Comparison of ENCODE assay signal across 8 cellular contexts in the genomic region with DNA sequence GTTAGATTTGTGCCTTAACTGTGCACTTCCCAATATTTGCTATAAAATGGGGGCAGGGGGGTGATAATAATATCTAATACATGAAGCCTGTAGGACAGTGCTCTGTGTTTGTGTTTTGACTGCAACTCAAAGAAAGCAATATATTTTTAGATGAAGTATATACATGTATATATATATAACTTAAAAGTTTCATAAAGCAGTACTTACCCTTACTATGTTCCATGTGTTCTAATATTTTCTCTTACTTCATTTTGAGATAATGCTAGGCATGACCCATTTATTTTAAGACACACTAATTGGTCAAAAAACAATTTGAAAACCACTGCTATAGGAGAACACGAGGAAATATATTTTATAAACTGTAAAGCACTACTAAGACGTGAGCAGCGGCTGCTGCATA. TPM values are rescaled to one million over a fixed set of nuclear protein-coding genes. Genes with fewer than 3 reads are reported as not detected.
A peak's percentile ranks its signal among the peaks of the same experiment; 100 is the strongest.
DNase-seq lines count a peak whose midpoint lies in the region; ATAC-seq and TF ChIP-seq lines count a peak whose summit lies in the region.

No MANE protein-coding gene starts in this region.

- no peaks in the 10 kb centered on the region for H3K9me3 ChIP-seq in GM23248 (ENCODE audit: low read depth)

- no peaks in the 10 kb centered on the region for H3K9me2 ChIP-seq in GM23248 (ENCODE audit: insufficient read depth)

- H3K4me1 ChIP-seq in GM23248 (ENCODE audit: insufficient read depth): peaks cover 37% of the 10 kb centered on the region

- H3K27ac Mint-ChIP-seq in T-cell: peak overlapping the region in 1 of 2 donors; percentile 97

- no peak for ATAC-seq in T-cell (replicated peaks in 1 of 4)

- no peak overlapping the region for H2AFZ ChIP-seq in GM23248

- H3K36me3 ChIP-seq in GM23248 (ENCODE audit: low read depth): peaks cover 13% of the 10 kb centered on the region

- no peaks in the 10 kb centered on the region for H3K9me3 Mint-ChIP-seq in T-cell

- no peaks in the 10 kb centered on the region for H3K27me3 Mint-ChIP-seq in T-cell

- WGBS in GM23248 (ENCODE audit: low coverage in 1 of 2, low lambda C conversion rate in 2 of 2, missing lambda C conversion rate in 2 of 2), 2 experiments: 50 to 57% methylated on average over 3 of the region's 3 CpGs

- H3F3A ChIP-seq in GM23248 (ENCODE audit: insufficient read depth): peaks cover 36% of the 10 kb centered on the region

- CTCF ChIA-PET in T-cell (lab: Charles Lee): no interaction called here

- no peak for DNase-seq in GM23248
- no peak for DNase-seq in T-cell
- DNase-seq in fibroblast of pulmonary artery (ENCODE audit: low read depth): no peak
- DNase-seq in skeletal muscle cell (ENCODE audit: low read depth): no peak
- no peak for DNase-seq in Ammon's horn (ENCODE audit: low spot score)
- DNase-seq in pons (ENCODE audit: low spot score): no peak
- no peak for DNase-seq in effector CD8-positive, alpha-beta T cell (lab: John Stamatoyannopoulos, UW)
- DNase-seq in SW480 (ENCODE audit: low spot score): no peak

- no peak overlapping the region for H3K27ac ChIP-seq in GM23248

- H3K4me3 ChIP-seq in GM23248 (peak overlapping the region; percentile 94), fibroblast of pulmonary artery (replicated peaks; ENCODE audit: low read depth, low read length) (peak overlapping the region; percentile 95), skeletal muscle cell (ENCODE audit: low read depth, low read length) (peak overlapping the region; percentile 95)

- peaks cover 8% of the 10 kb centered on the region; the same call in 1 of the 2 replicates for H4K20me1 ChIP-seq in GM23248 (ENCODE audit: insufficient read depth)

- peak overlapping the region; percentile 84 for H3K4me2 ChIP-seq in GM23248 (ENCODE audit: unreplicated experiment)

- peaks cover 23% of the 10 kb centered on the region for H3K36me3 Mint-ChIP-seq in T-cell

- peaks cover 89% of the 10 kb centered on the region for H3K79me2 ChIP-seq in GM23248 (ENCODE audit: insufficient read depth)

- H3K9ac ChIP-seq in GM23248: peak overlapping the region; percentile 100

- no peak for TF ChIP-seq CTCF in fibroblast of pulmonary artery (IDR thresholded peaks at IDR 0.05; ENCODE audit: low read length, missing control alignments)

- peak overlapping the region; percentile 95 to 99 (median 96) for H3K4me3 Mint-ChIP-seq in T-cell

- H3K4me1 Mint-ChIP-seq in T-cell: peaks cover 63 to 69% (median 67%) of the 10 kb centered on the region in 3 donors

- in situ Hi-C loops in GM23248 (cut with MboI): no loop called here

- H3K27me3 ChIP-seq in GM23248 (replicated peaks; ENCODE audit: insufficient read depth): no peaks in the 10 kb centered on the region

- POLR2A ChIA-PET in T-cell (lab: Charles Lee): no interaction called here

RNA-seq across cellular contexts. Expression of gene TRIM52, which starts 2.4 kb away (rescaled TPM):
- total RNA-seq in GM23248 (2014; rRNA removed; shearing (Covaris generic)): 6.6 and 7.8 TPM in 2 replicates
- 4.1 and 5.3 TPM in 2 replicates for polyA plus RNA-seq in GM23248 (2016; fragmentation: Nextera tagmentation; extraction: Ambion mirVana)
- total RNA-seq in T-cell: 10 to 100 TPM; 42.9 to 56.9 (median 54.0) TPM

RNA-seq across cellular contexts. Expression of gene RACK1, which starts 14.9 kb away (rescaled TPM):
- 2,598 and 3,224 TPM in 2 replicates for total RNA-seq in GM23248 (2014; rRNA removed; shearing (Covaris generic))
- polyA plus RNA-seq in GM23248 (2016; fragmentation: Nextera tagmentation; extraction: Ambion mirVana): 837 and 864 TPM in 2 replicates
- total RNA-seq in T-cell: 1,000 to 10,000 TPM; 2,132 to 2,437 (median 2,230) TPM

RNA-seq across cellular contexts. Expression of gene TRIM41, which starts 35.5 kb away (rescaled TPM):
- 17.5 and 18.6 TPM in 2 replicates for total RNA-seq in GM23248 (2014; rRNA removed; shearing (Covaris generic))
- 3.8 and 4.3 TPM in 2 replicates for polyA plus RNA-seq in GM23248 (2016; fragmentation: Nextera tagmentation; extraction: Ambion mirVana)
- 10 to 100 TPM; 32.2 to 46.2 (median 36.7) TPM for total RNA-seq in T-cell

RNA-seq across cellular contexts. Expression of gene TRIM7, which starts 53.6 kb away (rescaled TPM):
- total RNA-seq in GM23248 (2014; rRNA removed; shearing (Covaris generic)): 1.4 and 6.8 TPM in 2 replicates
- polyA plus RNA-seq in GM23248 (2016; fragmentation: Nextera tagmentation; extraction: Ambion mirVana): 2.5 and 3.1 TPM in 2 replicates
- total RNA-seq in T-cell: 1 to 10 TPM; 1.6 to 3.1 (median 3.0) TPM
